ENCODE assay signal across 1 cellular context in the genomic region with DNA sequence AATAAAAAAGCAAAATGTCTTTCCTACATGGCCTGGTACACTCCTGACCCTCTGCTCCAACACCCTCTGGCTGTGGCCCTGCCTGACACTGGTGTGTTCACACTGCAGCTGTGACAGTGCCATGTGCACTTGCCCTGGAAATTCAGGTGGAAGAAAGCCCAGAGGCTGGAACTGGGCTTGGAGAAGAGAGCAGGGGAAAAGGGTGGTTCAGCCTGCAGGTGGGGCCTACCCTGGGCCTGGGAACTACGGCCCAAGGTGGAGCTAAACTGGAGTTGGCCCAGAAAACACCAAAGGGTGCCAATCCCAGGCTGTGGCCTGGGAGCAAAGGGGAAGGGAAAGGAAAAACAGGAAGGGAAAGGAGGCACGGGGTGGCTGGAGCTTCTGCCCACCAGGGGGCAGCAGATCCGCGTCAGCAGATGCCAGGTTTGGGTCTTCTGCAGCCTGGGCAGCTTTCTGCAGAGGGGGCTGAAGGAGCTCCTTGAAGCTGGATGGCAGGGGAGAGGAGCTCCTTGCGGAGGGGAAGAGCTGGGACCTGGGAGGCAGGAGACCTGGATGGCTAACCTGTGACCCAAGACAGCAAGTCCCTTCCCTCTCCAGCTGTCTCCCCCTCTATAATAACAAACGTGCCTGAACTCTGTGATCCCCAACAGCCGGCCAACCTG.
TF ChIP-seq lines count a peak whose summit lies in the region.

No MANE protein-coding gene starts in this region.

TF ChIP-seq in GM12878, 131 proteins besides CTCF, POLR2A, EP300 and RAD21 (continued from another document):
- TF ChIP-seq, protein P1, sequence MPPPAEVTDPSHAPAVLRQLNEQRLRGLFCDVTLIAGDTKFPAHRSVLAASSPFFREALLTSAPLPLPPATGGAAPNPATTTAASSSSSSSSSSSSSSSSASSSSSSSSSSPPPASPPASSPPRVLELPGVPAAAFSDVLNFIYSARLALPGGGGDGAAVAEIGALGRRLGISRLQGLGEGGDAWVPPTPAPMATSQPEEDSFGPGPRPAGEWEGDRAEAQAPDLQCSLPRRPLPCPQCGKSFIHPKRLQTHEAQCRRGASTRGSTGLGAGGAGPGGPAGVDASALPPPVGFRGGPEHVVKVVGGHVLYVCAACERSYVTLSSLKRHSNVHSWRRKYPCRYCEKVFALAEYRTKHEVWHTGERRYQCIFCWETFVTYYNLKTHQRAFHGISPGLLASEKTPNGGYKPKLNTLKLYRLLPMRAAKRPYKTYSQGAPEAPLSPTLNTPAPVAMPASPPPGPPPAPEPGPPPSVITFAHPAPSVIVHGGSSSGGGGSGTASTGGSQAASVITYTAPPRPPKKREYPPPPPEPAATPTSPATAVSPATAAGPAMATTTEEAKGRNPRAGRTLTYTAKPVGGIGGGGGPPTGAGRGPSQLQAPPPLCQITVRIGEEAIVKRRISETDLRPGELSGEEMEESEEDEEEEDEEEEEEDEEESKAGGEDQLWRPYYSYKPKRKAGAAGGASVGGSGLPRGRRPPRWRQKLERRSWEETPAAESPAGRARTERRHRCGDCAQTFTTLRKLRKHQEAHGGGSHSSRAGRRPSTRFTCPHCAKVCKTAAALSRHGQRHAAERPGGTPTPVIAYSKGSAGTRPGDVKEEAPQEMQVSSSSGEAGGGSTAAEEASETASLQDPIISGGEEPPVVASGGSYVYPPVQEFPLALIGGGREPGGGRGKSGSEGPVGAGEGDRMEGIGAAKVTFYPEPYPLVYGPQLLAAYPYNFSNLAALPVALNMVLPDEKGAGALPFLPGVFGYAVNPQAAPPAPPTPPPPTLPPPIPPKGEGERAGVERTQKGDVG (CRISPR knock-in tag; IDR thresholded peaks at IDR 0.05), result no peak
- TF ChIP-seq RAD51 (IDR thresholded peaks at IDR 0.05) (no peak), MYC (IDR thresholded peaks at IDR 0.05; ENCODE audit: insufficient read depth, insufficient read length, insufficient replicate concordance, low read length, severe bottlenecking) (no peak), IKZF1 (conservative IDR thresholded peaks at IDR 0.05) (peak; percentile 90), ZBED1 (IDR thresholded peaks at IDR 0.05; ENCODE audit: borderline replicate concordance) (no peak), SPI1 (IDR thresholded peaks at IDR 0.05; ENCODE audit: borderline replicate concordance, insufficient read depth, low read depth, low read length) (peak; percentile 71), SMARCA5 (IDR thresholded peaks at IDR 0.05) (peak; percentile 77; the same call in 1 of the 2 replicates), BHLHE40 (IDR thresholded peaks at IDR 0.05; ENCODE audit: borderline replicate concordance in 1 of 2, low read depth in 2 of 2, low read length in 1 of 2) (peak in 1 of 2 experiments; percentile 23; a peak in 1 of 4 replicates), HDAC2 (IDR thresholded peaks at IDR 0.05) (no peak), RUNX3 (IDR thresholded peaks at IDR 0.05; ENCODE audit: low read length) (peak; percentile 27; the same call in 1 of the 2 replicates), EED (IDR thresholded peaks at IDR 0.05; ENCODE audit: low read depth) (peak; percentile 92), BCL3 (IDR thresholded peaks at IDR 0.05; ENCODE audit: borderline replicate concordance, insufficient read depth, low read depth, low read length, poor library complexity, severe bottlenecking) (peak; percentile 28), YY1 (IDR thresholded peaks at IDR 0.05; ENCODE audit: low read depth, low read length) (peak; percentile 69; the same call in 1 of the 2 replicates), ETV6 (conservative IDR thresholded peaks at IDR 0.05 in 1 of 2, IDR thresholded peaks at IDR 0.05 in 1 of 2; ENCODE audit: borderline replicate concordance in 1 of 2, low read depth in 1 of 2) (no peak), HDAC6 (IDR thresholded peaks at IDR 0.05; ENCODE audit: unreplicated experiment) (no peak), MTA3 (IDR thresholded peaks at IDR 0.05; ENCODE audit: borderline replicate concordance, low read length) (no peak), POLR2AphosphoS5 (IDR thresholded peaks at IDR 0.05; ENCODE audit: low read length) (peak; percentile 66), SMC3 (IDR thresholded peaks at IDR 0.05; ENCODE audit: borderline replicate concordance, low read length) (peak; percentile 91), HDGF (IDR thresholded peaks at IDR 0.05) (peak; percentile 81; the same call in 1 of the 2 replicates), TARDBP (IDR thresholded peaks at IDR 0.05; ENCODE audit: borderline replicate concordance) (no peak), IKZF2 (IDR thresholded peaks at IDR 0.05) (peak; percentile 94), ZBTB11 (CRISPR knock-in tag; IDR thresholded peaks at IDR 0.05) (no peak), BACH1 (IDR thresholded peaks at IDR 0.05; ENCODE audit: borderline replicate concordance) (peak; percentile 45), ZNF274 (IDR thresholded peaks at IDR 0.05; ENCODE audit: insufficient read depth, insufficient read length) (no peak)
- TF ChIP-seq, protein P2, sequence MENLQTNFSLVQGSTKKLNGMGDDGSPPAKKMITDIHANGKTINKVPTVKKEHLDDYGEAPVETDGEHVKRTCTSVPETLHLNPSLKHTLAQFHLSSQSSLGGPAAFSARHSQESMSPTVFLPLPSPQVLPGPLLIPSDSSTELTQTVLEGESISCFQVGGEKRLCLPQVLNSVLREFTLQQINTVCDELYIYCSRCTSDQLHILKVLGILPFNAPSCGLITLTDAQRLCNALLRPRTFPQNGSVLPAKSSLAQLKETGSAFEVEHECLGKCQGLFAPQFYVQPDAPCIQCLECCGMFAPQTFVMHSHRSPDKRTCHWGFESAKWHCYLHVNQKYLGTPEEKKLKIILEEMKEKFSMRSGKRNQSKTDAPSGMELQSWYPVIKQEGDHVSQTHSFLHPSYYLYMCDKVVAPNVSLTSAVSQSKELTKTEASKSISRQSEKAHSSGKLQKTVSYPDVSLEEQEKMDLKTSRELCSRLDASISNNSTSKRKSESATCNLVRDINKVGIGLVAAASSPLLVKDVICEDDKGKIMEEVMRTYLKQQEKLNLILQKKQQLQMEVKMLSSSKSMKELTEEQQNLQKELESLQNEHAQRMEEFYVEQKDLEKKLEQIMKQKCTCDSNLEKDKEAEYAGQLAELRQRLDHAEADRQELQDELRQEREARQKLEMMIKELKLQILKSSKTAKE (IDR thresholded peaks at IDR 0.05; ENCODE audit: low read depth, poor library complexity, severe bottlenecking), result no peak
- TF ChIP-seq, protein P3, sequence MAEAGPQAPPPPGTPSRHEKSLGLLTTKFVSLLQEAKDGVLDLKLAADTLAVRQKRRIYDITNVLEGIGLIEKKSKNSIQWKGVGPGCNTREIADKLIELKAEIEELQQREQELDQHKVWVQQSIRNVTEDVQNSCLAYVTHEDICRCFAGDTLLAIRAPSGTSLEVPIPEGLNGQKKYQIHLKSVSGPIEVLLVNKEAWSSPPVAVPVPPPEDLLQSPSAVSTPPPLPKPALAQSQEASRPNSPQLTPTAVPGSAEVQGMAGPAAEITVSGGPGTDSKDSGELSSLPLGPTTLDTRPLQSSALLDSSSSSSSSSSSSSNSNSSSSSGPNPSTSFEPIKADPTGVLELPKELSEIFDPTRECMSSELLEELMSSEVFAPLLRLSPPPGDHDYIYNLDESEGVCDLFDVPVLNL (IDR thresholded peaks at IDR 0.05; ENCODE audit: low read depth, low read length), result no peak
- TF ChIP-seq, protein P4, sequence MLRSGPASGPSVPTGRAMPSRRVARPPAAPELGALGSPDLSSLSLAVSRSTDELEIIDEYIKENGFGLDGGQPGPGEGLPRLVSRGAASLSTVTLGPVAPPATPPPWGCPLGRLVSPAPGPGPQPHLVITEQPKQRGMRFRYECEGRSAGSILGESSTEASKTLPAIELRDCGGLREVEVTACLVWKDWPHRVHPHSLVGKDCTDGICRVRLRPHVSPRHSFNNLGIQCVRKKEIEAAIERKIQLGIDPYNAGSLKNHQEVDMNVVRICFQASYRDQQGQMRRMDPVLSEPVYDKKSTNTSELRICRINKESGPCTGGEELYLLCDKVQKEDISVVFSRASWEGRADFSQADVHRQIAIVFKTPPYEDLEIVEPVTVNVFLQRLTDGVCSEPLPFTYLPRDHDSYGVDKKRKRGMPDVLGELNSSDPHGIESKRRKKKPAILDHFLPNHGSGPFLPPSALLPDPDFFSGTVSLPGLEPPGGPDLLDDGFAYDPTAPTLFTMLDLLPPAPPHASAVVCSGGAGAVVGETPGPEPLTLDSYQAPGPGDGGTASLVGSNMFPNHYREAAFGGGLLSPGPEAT (IDR thresholded peaks at IDR 0.05; ENCODE audit: low read depth), result peak; percentile 83
